9 cellular contexts compared by ENCODE assay signal in genomic region chr12:54281261-54281638, GRCh38. TPM values are rescaled to one million over a fixed set of nuclear protein-coding genes. Genes with fewer than 3 reads are reported as not detected.
DNase-seq lines count a peak whose midpoint lies in the region; ATAC-seq and TF ChIP-seq lines count a peak whose summit lies in the region.
"Not testable (repeated sequence)": the region's sequence is repeated elsewhere in the genome, so short reads cannot be mapped to it uniquely, and the experiment has no call there.
"Had no signal": no experiment of that assay in that cellular context is flagged by ENCODE, and none has a peak within 500 bp of the region (broad histone marks: within the 10 kb centered on the region; RNA-seq: fewer than 3 reads in every experiment).

No MANE protein-coding gene starts in this region.

- H3K79me2 ChIP-seq in DOHH2 (ENCODE audit: control insufficient read depth, low read length): peaks cover 75% of the 10 kb centered on the region
- H3K79me2 ChIP-seq in mesendoderm (ENCODE audit: control insufficient read depth, insufficient read depth, low read length): peaks cover 67% of the 10 kb centered on the region

- not testable (repeated sequence) for H2BK120ac ChIP-seq in mesendoderm (ENCODE audit: low read depth, low read length)

- peak overlapping the region; percentile 92 for H4K5ac ChIP-seq in mesendoderm (ENCODE audit: low read length)

- H3K4me2 ChIP-seq in DOHH2 (ENCODE audit: low read length): peak overlapping the region; percentile 91
- H3K4me2 ChIP-seq in mesendoderm (ENCODE audit: low read length): peak overlapping the region; percentile 44

- H3K4me1 ChIP-seq in DOHH2 (ENCODE audit: control insufficient read depth, low read length) (peaks cover 60% of the 10 kb centered on the region), heart right ventricle (peaks cover 18 to 76% (median 65%) of the 10 kb centered on the region in 9 donors), gastrocnemius medialis (peaks cover 64 to 66% of the 10 kb centered on the region in 2 donors), uterus (peaks cover 19 to 23% of the 10 kb centered on the region in 2 donors)
- not testable (repeated sequence) for H3K4me1 ChIP-seq in mesendoderm (ENCODE audit: control insufficient read depth, low read depth, low read length)

- intact Hi-C loops in dorsolateral prefrontal cortex (cut with DNase I): loop anchor here (2.0 to 10.0 kb wide), 2 partner anchors 44 to 66 kb away; partner anchors contain the start of gene COPZ1 (in 2 of the 2)
- intact Hi-C loops in heart right ventricle (cut with DNase I): loop anchor here in 5 of 10 donors (2.0 to 10.0 kb wide), 5 partner anchors 41 to 86 kb away; partner anchors contain the start of genes COPZ1 (in 2 of the 5) and GPR84 (in 1 of the 5)
- intact Hi-C loops in gastrocnemius medialis (cut with DNase I; ENCODE audit: low total_unique reads): loop anchor here (2.0 to 10.0 kb wide), 6 partner anchors 44 to 1424 kb away; partner anchors contain the start of genes CALCOCO1, COPZ1, HOXC10 and ITGA7
- intact Hi-C loops in uterus (cut with DNase I; ENCODE audit: low total_unique reads): not testable (repeated sequence)

- TF ChIP-seq CTCF in DOHH2 (IDR thresholded peaks at IDR 0.05; ENCODE audit: low read depth, low read length, poor library complexity, severe bottlenecking); VCaP (conservative IDR thresholded peaks at IDR 0.05); heart right ventricle (IDR thresholded peaks at IDR 0.05); gastrocnemius medialis (IDR thresholded peaks at IDR 0.05 in 4 of 5, conservative IDR thresholded peaks at IDR 0.05 in 1 of 5); uterus (IDR thresholded peaks at IDR 0.05): not testable (repeated sequence)
- TF ChIP-seq CTCF in dorsolateral prefrontal cortex (IDR thresholded peaks at IDR 0.05 in 54 of 56, conservative IDR thresholded peaks at IDR 0.05 in 2 of 56; ENCODE audit: low read depth in 1 of 56, partially characterized antibody in 56 of 56): peak in 1 of 56 donors; percentile 0

- not testable (repeated sequence) for H3K27me3 ChIP-seq in DOHH2 (ENCODE audit: control insufficient read depth, low read length); dorsolateral prefrontal cortex; heart right ventricle; mesendoderm (ENCODE audit: insufficient read depth, low read length, poor library complexity); gastrocnemius medialis; uterus

- H3K4ac ChIP-seq in mesendoderm (ENCODE audit: low read depth, low read length): peak overlapping the region; percentile 92

- not testable (repeated sequence) for H3K9me3 ChIP-seq in DOHH2 (ENCODE audit: control insufficient read depth, insufficient read depth, low read length); KOPT-K1 (ENCODE audit: insufficient read depth, low read length, poor library complexity, severe bottlenecking); heart right ventricle; gastrocnemius medialis; uterus

- peak overlapping the region; percentile 92 for H3K23ac ChIP-seq in mesendoderm (ENCODE audit: low read length)

- H2AK5ac ChIP-seq in mesendoderm (ENCODE audit: low read length): peak overlapping the region; percentile 98

- H3K18ac ChIP-seq in mesendoderm (ENCODE audit: low read length): peak overlapping the region; percentile 44

- H4K8ac ChIP-seq in mesendoderm (ENCODE audit: low read depth, low read length): peak overlapping the region; percentile 5

- H3F3A ChIP-seq in DOHH2 (ENCODE audit: control insufficient read depth, insufficient read depth): peaks cover 68% of the 10 kb centered on the region

- in situ Hi-C loops in gastrocnemius medialis (cut with MboI; ENCODE audit: low sequenced_read_pairs in 4 of 4): not testable (repeated sequence)

- not testable (repeated sequence) for H3K79me1 ChIP-seq in mesendoderm (ENCODE audit: low read length)

- H3K36me3 ChIP-seq in DOHH2 (ENCODE audit: control insufficient read depth, low read length) (peaks cover 86% of the 10 kb centered on the region), KOPT-K1 (ENCODE audit: insufficient read depth, low read length) (peaks cover 78% of the 10 kb centered on the region), heart right ventricle (peaks cover 0 to 50% (median 30%) of the 10 kb centered on the region in 9 donors), mesendoderm (ENCODE audit: control insufficient read depth, insufficient read depth, low read length) (peaks cover 15% of the 10 kb centered on the region), gastrocnemius medialis (peaks cover 0 to 45% of the 10 kb centered on the region in 2 donors)
- H3K36me3 ChIP-seq in uterus: not testable (repeated sequence)

- ATAC-seq in heart right ventricle, gastrocnemius medialis: not testable (repeated sequence)

- H3K4me3 ChIP-seq in DOHH2 (ENCODE audit: low read length) (peak overlapping the region; percentile 96), dorsolateral prefrontal cortex (peak overlapping the region; percentile 59 to 99 (median 85)), heart right ventricle (peak overlapping the region; percentile 50 to 88 (median 74)), mesendoderm (ENCODE audit: low read length) (peak overlapping the region; percentile 98), gastrocnemius medialis (peak overlapping the region; percentile 74 to 95 (median 81)), uterus (peak overlapping the region; percentile 78 to 91)

- DNase-seq in dorsolateral prefrontal cortex, heart right ventricle, mesendoderm, gastrocnemius medialis, uterus: not testable (repeated sequence)

- peak overlapping the region; percentile 93 for H2BK5ac ChIP-seq in mesendoderm (ENCODE audit: low read length)

- peaks cover 42% of the 10 kb centered on the region for H4K20me1 ChIP-seq in DOHH2 (ENCODE audit: control insufficient read depth, insufficient read depth, low read depth, low read length)

- peak overlapping the region; percentile 100 for H3K9ac ChIP-seq in mesendoderm (ENCODE audit: low read length)

- H3K56ac ChIP-seq in mesendoderm (ENCODE audit: low read length): peak overlapping the region; percentile 100

- WGBS in heart right ventricle, 2 donors: 1% methylated on average over 10 of the region's 10 CpGs
- WGBS in mesendoderm (ENCODE audit: extremely low coverage, insufficient coverage, low lambda C conversion rate): no CpG with 5 or more reads among the region's 10 CpGs

- not testable (repeated sequence) for H3K9me2 ChIP-seq in DOHH2 (replicated peaks; ENCODE audit: control insufficient read depth, low read length)

- H2BK15ac ChIP-seq in mesendoderm (replicated peaks; ENCODE audit: low read depth): not testable (repeated sequence)

- H3K27ac ChIP-seq in DOHH2 (ENCODE audit: low read depth, low read length) (peak overlapping the region; percentile 93), KOPT-K1 (ENCODE audit: low read depth, low read length, poor library complexity, severe bottlenecking) (peak overlapping the region; percentile 95), VCaP (peak overlapping the region; percentile 98), dorsolateral prefrontal cortex (peak overlapping the region in 56 of 59 donors; percentile 42 to 100 (median 97)), heart right ventricle (peak overlapping the region; percentile 84 to 95 (median 92)), mesendoderm (ENCODE audit: low read depth, low read length) (peak overlapping the region; percentile 76), gastrocnemius medialis (peak overlapping the region; percentile 93 to 98 (median 96)), uterus (peak overlapping the region; percentile 97 to 98)

- not testable (repeated sequence) for TF ChIP-seq POLR2A in gastrocnemius medialis (IDR thresholded peaks at IDR 0.05); uterus (IDR thresholded peaks at IDR 0.05)

RNA-seq across cellular contexts. Expression of gene HNRNPA1, which starts 0.7 kb away (rescaled TPM):
- total RNA-seq in dorsolateral prefrontal cortex (100 to 1,000 TPM; 289 to 594 (median 437) TPM), heart right ventricle (100 to 1,000 TPM; 419 to 538 (median 462) TPM), gastrocnemius medialis (100 to 1,000 TPM; 146 to 412 (median 186) TPM), uterus (1,000 to 10,000 TPM in 2 of 4 donors, 100 to 1,000 TPM in 2; 245 to 1,238 (median 796) TPM)
- polyA plus RNA-seq in heart right ventricle: 100 to 1,000 TPM; 353 to 641 TPM
- polyA plus RNA-seq in mesendoderm (2013, experiment 1 of 2): 2,676 TPM
- 2,661 TPM for polyA plus RNA-seq in mesendoderm (2013, experiment 2 of 2)

RNA-seq across cellular contexts. Expression of gene CBX5, which starts 1.3 kb away (rescaled TPM):
- total RNA-seq in dorsolateral prefrontal cortex (100 to 1,000 TPM in 115 of 120 experiments, 10 to 100 TPM in 5; 82.3 to 164 (median 125) TPM), heart right ventricle (10 to 100 TPM; 44.4 to 53.5 (median 49.7) TPM), gastrocnemius medialis (1 to 10 TPM; 7.9 to 8.9 (median 8.1) TPM), uterus (100 to 1,000 TPM in 1 of 4 donors, 10 to 100 TPM in 3; 20.5 to 133 (median 50.1) TPM)
- 10 to 100 TPM; 13.4 to 19.2 TPM for polyA plus RNA-seq in heart right ventricle
- 88.5 TPM for polyA plus RNA-seq in mesendoderm (2013, experiment 1 of 2)
- 87.9 TPM for polyA plus RNA-seq in mesendoderm (2013, experiment 2 of 2)

RNA-seq across cellular contexts. Expression of gene NFE2, which starts 19.6 kb away (rescaled TPM):
- total RNA-seq in dorsolateral prefrontal cortex (1 to 10 TPM in 27 of 120 experiments, under 1 TPM in 67, not detected in 26; 0.27 to 3.7 (median 0.67) TPM), heart right ventricle (1 to 10 TPM in 1 of 10 donors, under 1 TPM in 8, not detected in 1; 0.17 to 1.4 (median 0.50) TPM), gastrocnemius medialis (1 to 10 TPM in 2 of 4 donors, under 1 TPM in 1, not detected in 1; 0.64 to 8.0 (median 1.8) TPM), uterus (1 to 10 TPM in 1 of 4 donors, under 1 TPM in 1, not detected in 2; 0.40 to 1.2 TPM)
- under 1 TPM in 1 of 2 donors, not detected in 1; 0.28 TPM for polyA plus RNA-seq in heart right ventricle
- polyA plus RNA-seq in mesendoderm (2013, experiment 1 of 2): 1.4 TPM
- 1.7 TPM for polyA plus RNA-seq in mesendoderm (2013, experiment 2 of 2)
- total RNA-seq: activated CD8-positive, alpha-beta memory T cell treated with anti-CD3 and anti-CD28 coated beads for 36 hours had no signal

RNA-seq across cellular contexts. Expression of gene COPZ1, which starts 43.7 kb away (rescaled TPM):
- total RNA-seq in dorsolateral prefrontal cortex: 100 to 1,000 TPM in 3 of 120 experiments, 10 to 100 TPM in 117; 56.8 to 104 (median 78.9) TPM
- total RNA-seq in heart right ventricle: 100 to 1,000 TPM; 111 to 143 (median 131) TPM
- 100 to 1,000 TPM in 1 of 2 donors, 10 to 100 TPM in 1; 64.0 to 152 TPM for polyA plus RNA-seq in heart right ventricle
- 105 TPM for polyA plus RNA-seq in mesendoderm (2013, experiment 1 of 2)
- polyA plus RNA-seq in mesendoderm (2013, experiment 2 of 2): 99.7 TPM
- 100 to 1,000 TPM in 2 of 4 donors, 10 to 100 TPM in 2; 91.8 to 145 (median 107) TPM for total RNA-seq in gastrocnemius medialis
- total RNA-seq in uterus: 100 to 1,000 TPM in 3 of 4 donors, 10 to 100 TPM in 1; 32.3 to 141 (median 120) TPM
